8 cellular contexts compared by ENCODE assay signal in the genomic region with DNA sequence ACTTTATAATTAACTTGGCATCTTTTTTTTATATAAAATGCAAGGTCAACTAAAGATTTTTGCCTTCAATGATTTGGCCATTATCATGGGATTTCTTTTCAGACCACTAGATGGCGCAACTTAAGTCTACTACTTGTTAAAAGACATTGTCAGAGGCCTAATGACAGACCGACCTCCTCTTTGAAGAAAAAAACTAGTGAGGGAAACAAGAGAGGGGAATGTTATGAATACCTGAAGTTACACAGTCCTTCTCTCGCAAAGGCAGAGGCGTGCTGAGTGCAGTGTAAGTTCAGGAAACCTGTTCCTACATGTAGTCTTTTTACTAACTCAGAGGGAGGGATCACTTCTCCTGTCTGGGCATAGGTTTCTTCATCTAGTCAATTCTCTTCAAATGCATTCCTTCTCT. TPM values are rescaled to one million over a fixed set of nuclear protein-coding genes. Genes with fewer than 3 reads are reported as not detected.
DNase-seq lines count a peak whose midpoint lies in the region; ATAC-seq and TF ChIP-seq lines count a peak whose summit lies in the region.

No MANE protein-coding gene starts in this region.

- no peak overlapping the region for H3K27ac ChIP-seq in left lung

- no peak overlapping the region for H3K4me3 Mint-ChIP-seq in activated naive CD8-positive, alpha-beta T cell treated with anti-CD3 and anti-CD28 coated beads, Interleukin-2, amount 50 U/mL, for 24 hours

- H3K4me1 ChIP-seq in left lung: no peaks in the 10 kb centered on the region

- H3K4me3 ChIP-seq in AG09309 (ENCODE audit: control insufficient read depth, low read depth, low read length) (no peak overlapping the region), left lung (no peak overlapping the region)

- peaks cover 0 to 4% of the 10 kb centered on the region in 2 donors for H3K27me3 ChIP-seq in left lung

- DNase-seq in AG09309 (ENCODE audit: low read depth) (peak; percentile 33), GM10266 (ENCODE audit: extremely low spot score) (peak; percentile 38), HK-2 (ENCODE audit: unreplicated experiment) (peak; percentile 27), OCI-M2 (lab: John Stamatoyannopoulos, UW; ENCODE audit: unreplicated experiment) (peak; percentile 39), cerebellar cortex (ENCODE audit: low spot score) (peak; percentile 62), left lung (no peak)
- DNase-seq in activated naive CD8-positive, alpha-beta T cell treated with anti-CD3 and anti-CD28 coated beads, Interleukin-2, amount 50 U/mL, for 24 hours: no peak

- no peaks in the 10 kb centered on the region for H3K4me1 Mint-ChIP-seq in activated naive CD8-positive, alpha-beta T cell treated with anti-CD3 and anti-CD28 coated beads, Interleukin-2, amount 50 U/mL, for 24 hours

- peaks cover 16% of the 10 kb centered on the region for H3K27me3 Mint-ChIP-seq in activated naive CD8-positive, alpha-beta T cell treated with anti-CD3 and anti-CD28 coated beads, Interleukin-2, amount 50 U/mL, for 24 hours

- TF ChIP-seq CTCF in AG09309 (IDR thresholded peaks at IDR 0.05; ENCODE audit: control insufficient read depth, insufficient read depth, low read depth, low read length, missing control alignments) (peak; percentile 58), GM10266 (IDR thresholded peaks at IDR 0.05; ENCODE audit: control insufficient read depth, insufficient read depth, low read depth, missing control alignments) (peak; percentile 71), left lung (IDR thresholded peaks at IDR 0.05) (peak; percentile 71 to 77)

- H3K27ac Mint-ChIP-seq in activated naive CD8-positive, alpha-beta T cell treated with anti-CD3 and anti-CD28 coated beads, Interleukin-2, amount 50 U/mL, for 24 hours: no peak overlapping the region

- H3K9me3 Mint-ChIP-seq in activated naive CD8-positive, alpha-beta T cell treated with anti-CD3 and anti-CD28 coated beads, Interleukin-2, amount 50 U/mL, for 24 hours: no peaks in the 10 kb centered on the region

- H3K36me3 Mint-ChIP-seq in activated naive CD8-positive, alpha-beta T cell treated with anti-CD3 and anti-CD28 coated beads, Interleukin-2, amount 50 U/mL, for 24 hours (ENCODE audit: low read depth): no peaks in the 10 kb centered on the region

- ATAC-seq in left lung: peak; percentile 71
- no peak for ATAC-seq in activated naive CD8-positive, alpha-beta T cell treated with anti-CD3 and anti-CD28 coated beads, Interleukin-2, amount 50 U/mL, for 24 hours
- no peak for ATAC-seq in HG02763 (IDR thresholded peaks at IDR 0.05; ENCODE audit: unreplicated experiment)

- H3K36me3 ChIP-seq in left lung: no peaks in the 10 kb centered on the region

- H3K9me3 ChIP-seq in left lung: no peaks in the 10 kb centered on the region

- intact Hi-C loops in left lung (cut with DNase I): loop anchor here in 1 of 2 donors (10.0 kb wide), 1 partner anchor 251 kb away; no protein-coding TSS in a partner anchor

RNA-seq across cellular contexts. Expression of a gene that starts 9.3 kb away (rescaled TPM):
- total RNA-seq in left lung: under 1 TPM; 0.12 to 0.13 TPM

RNA-seq across cellular contexts. Expression of a gene that starts 17.3 kb away (rescaled TPM):
- total RNA-seq in left lung: not detected

RNA-seq across cellular contexts. Expression of a gene that starts 24.8 kb away (rescaled TPM):
- total RNA-seq in left lung: 1 to 10 TPM; 2.3 to 2.9 TPM

RNA-seq across cellular contexts. Expression of a gene that starts 35.1 kb away (rescaled TPM):
- total RNA-seq in left lung: 10 to 100 TPM; 37.0 to 41.1 TPM

Comparison
In these comparisons a context has a peak if more than half of its experiments do, and no peak if none do; other contexts are left out.
1. DNase-seq: peak in AG09309 (single experiment), GM10266 (single experiment), HK-2 (single experiment), OCI-M2 (single experiment) and cerebellar cortex (single experiment); none in left lung (0 of 2) and activated naive CD8-positive, alpha-beta T cell treated with anti-CD3 and anti-CD28 coated beads, Interleukin-2, amount 50 U/mL, for 24 hours (single experiment).
2. Peak in every context shown above with its lines, with median percentiles within 50 percentile points of each other: CTCF ChIP-seq.